Comparison of ENCODE assay signal across 3 cellular contexts in the genomic region with DNA sequence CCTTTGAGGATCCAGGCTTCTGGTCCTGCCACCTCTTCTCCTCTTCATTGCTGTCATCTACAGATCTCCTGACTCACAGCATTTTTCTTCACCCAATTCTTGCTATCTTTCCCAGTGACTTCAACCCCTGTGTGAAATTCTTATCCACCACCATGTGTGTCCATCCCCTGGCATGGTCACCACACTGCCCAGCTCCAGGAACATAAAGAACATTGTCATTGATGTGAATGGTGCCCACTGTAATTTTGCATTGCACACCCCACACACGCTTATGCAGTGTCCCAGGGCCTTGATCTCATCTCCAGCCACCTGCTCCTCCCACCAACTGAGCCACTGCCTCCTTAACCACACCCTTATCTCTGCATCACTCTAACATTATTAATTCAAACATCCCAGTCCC.
"Had no signal": no experiment of that assay in that cellular context is flagged by ENCODE, and none has a peak within 500 bp of the region (broad histone marks: within the 10 kb centered on the region; RNA-seq: fewer than 3 reads in every experiment).

No MANE protein-coding gene starts in this region.

- H3K4me3 ChIP-seq: GM12878 had no signal

- DNase-seq: GDM1, GF-D8 had no signal

- ATAC-seq: GM12878 had no signal
